ENCODE assay signal across 10 cellular contexts in genomic region chr11:3153291-3153861, GRCh38. TPM values are rescaled to one million over a fixed set of nuclear protein-coding genes. Genes with fewer than 3 reads are reported as not detected.
DNase-seq lines count a peak whose midpoint lies in the region; TF ChIP-seq lines count a peak whose summit lies in the region.
"Had no signal": no experiment of that assay in that cellular context is flagged by ENCODE, and none has a peak within 500 bp of the region (broad histone marks: within the 10 kb centered on the region; RNA-seq: fewer than 3 reads in every experiment).

No MANE protein-coding gene starts in this region.

- no peaks in the 10 kb centered on the region for H4K20me1 ChIP-seq in mammary epithelial cell (ENCODE audit: insufficient read depth, low read length)

- peaks cover 5% of the 10 kb centered on the region for H3K27me3 Mint-ChIP-seq in nephron progenitor cell (ENCODE audit: low read depth, poor library complexity)
- peaks cover 72% of the 10 kb centered on the region for H3K27me3 Mint-ChIP-seq in progenitor cell of endocrine pancreas

- in situ Hi-C loops in mammary epithelial cell (cut with MboI; ENCODE audit: low sequenced_read_pairs in 2 of 2) = no loop called here

- H3K9ac ChIP-seq in mammary epithelial cell (ENCODE audit: insufficient read depth, low read length) = no peak overlapping the region

- H3K36me3 ChIP-seq in breast epithelium (no peaks in the 10 kb centered on the region), mammary epithelial cell (ENCODE audit: insufficient read depth, low read length) (no peaks in the 10 kb centered on the region), vagina (no peaks in the 10 kb centered on the region)

- H3K27ac Mint-ChIP-seq in nephron progenitor cell = no peak overlapping the region
- no peak overlapping the region for H3K27ac Mint-ChIP-seq in progenitor cell of endocrine pancreas

- H3K9me3 Mint-ChIP-seq in nephron progenitor cell (no peaks in the 10 kb centered on the region), progenitor cell of endocrine pancreas (ENCODE audit: low read depth) (no peaks in the 10 kb centered on the region)

- peaks cover 4% of the 10 kb centered on the region for H3K36me3 Mint-ChIP-seq in nephron progenitor cell (ENCODE audit: low read depth)
- no peaks in the 10 kb centered on the region for H3K36me3 Mint-ChIP-seq in progenitor cell of endocrine pancreas (ENCODE audit: insufficient read depth)

- H3K27me3 ChIP-seq in breast epithelium (no peaks in the 10 kb centered on the region), mammary epithelial cell (ENCODE audit: insufficient read depth, low read length) (no peaks in the 10 kb centered on the region), vagina (no peaks in the 10 kb centered on the region)

- DNase-seq in breast epithelium (ENCODE audit: low spot score in 2 of 2) (no peak), mammary epithelial cell (no peak), fibroblast of the aortic adventitia (ENCODE audit: low read depth) (peak; percentile 89), nephron progenitor cell (no peak), vagina (ENCODE audit: extremely low spot score in 2 of 2) (no peak), NCI-H2171 treated with DMSO at 0.1 percent for 48 hours (lab: John Stamatoyannopoulos, UW) (no peak), COLO829 (ENCODE audit: low spot score) (no peak), progenitor cell of endocrine pancreas (ENCODE audit: low spot score, unreplicated experiment) (no peak)
- DNase-seq: NCI-H69 had no signal

- H3K4me3 ChIP-seq in breast epithelium (peak overlapping the region in 1 of 3 donors; percentile 50), mammary epithelial cell (replicated peaks in 1 of 3; ENCODE audit: insufficient read depth in 1 of 3, low read depth in 2 of 3, low read length in 3 of 3) (no peak overlapping the region), fibroblast of the aortic adventitia (ENCODE audit: low read depth, low read length) (no peak overlapping the region), vagina (no peak overlapping the region)

- no peak overlapping the region for H3K4me2 ChIP-seq in mammary epithelial cell (ENCODE audit: insufficient read depth, low read depth, low read length)

- peaks cover 79% of the 10 kb centered on the region for H3K4me1 Mint-ChIP-seq in nephron progenitor cell
- peaks cover 14% of the 10 kb centered on the region for H3K4me1 Mint-ChIP-seq in progenitor cell of endocrine pancreas (ENCODE audit: low read depth)

- H3K27ac ChIP-seq in breast epithelium (peak overlapping the region; percentile 58 to 93), mammary epithelial cell (ENCODE audit: insufficient read depth, low read depth, low read length) (no peak overlapping the region), vagina (peak overlapping the region; percentile 81)
- H3K27ac ChIP-seq: epithelial cell of prostate had no signal

- H3K4me1 ChIP-seq in breast epithelium (peaks cover 13 to 28% of the 10 kb centered on the region in 2 donors), mammary epithelial cell (ENCODE audit: insufficient read depth, low read length) (peaks cover 12% of the 10 kb centered on the region), vagina (peaks cover 92% of the 10 kb centered on the region)

- dilution Hi-C loops in mammary epithelial cell (cut with HindIII; ENCODE audit: low sequenced_read_pairs) = no loop called here

- peak overlapping the region; percentile 37 for H3K4me3 Mint-ChIP-seq in nephron progenitor cell
- H3K4me3 Mint-ChIP-seq in progenitor cell of endocrine pancreas (ENCODE audit: low read depth) = no peak overlapping the region

- 39% methylated on average over 14 of the region's 14 CpGs for WGBS in mammary epithelial cell (ENCODE audit: low coverage, missing lambda C conversion rate)

- no peak for TF ChIP-seq POLR2A in breast epithelium (IDR thresholded peaks at IDR 0.05)
- no peak for TF ChIP-seq POLR2A in vagina (IDR thresholded peaks at IDR 0.05)

- peaks cover 60% of the 10 kb centered on the region for H3K79me2 ChIP-seq in mammary epithelial cell (ENCODE audit: insufficient read depth, low read length)

- TF ChIP-seq CTCF in breast epithelium (IDR thresholded peaks at IDR 0.05) = no peak
- no peak for TF ChIP-seq CTCF in mammary epithelial cell (conservative IDR thresholded peaks at IDR 0.05 in 1 of 2, IDR thresholded peaks at IDR 0.05 in 1 of 2; ENCODE audit: extremely low read depth in 1 of 2, insufficient read depth in 1 of 2, low read depth in 1 of 2, low read length in 2 of 2)
- no peak for TF ChIP-seq CTCF in fibroblast of the aortic adventitia (IDR thresholded peaks at IDR 0.05; ENCODE audit: insufficient read depth, low read length)
- no peak for TF ChIP-seq CTCF in nephron progenitor cell (IDR thresholded peaks at IDR 0.05)
- TF ChIP-seq CTCF in vagina (IDR thresholded peaks at IDR 0.05) = no peak
- TF ChIP-seq CTCF in progenitor cell of endocrine pancreas (IDR thresholded peaks at IDR 0.05; ENCODE audit: unreplicated experiment) = no peak

- H3K9me3 ChIP-seq in breast epithelium (no peaks in the 10 kb centered on the region), mammary epithelial cell (replicated peaks; ENCODE audit: insufficient read depth, low read length) (no peaks in the 10 kb centered on the region), vagina (no peaks in the 10 kb centered on the region)

- H2AFZ ChIP-seq in mammary epithelial cell (ENCODE audit: low read depth, low read length) = no peak overlapping the region

- BruUV-seq in mammary epithelial cell (replicated peaks; lab: Mats Ljungman, UMichigan) = no TSS peak

- CTCF ChIA-PET in mammary epithelial cell (lab: Charles Lee; ENCODE audit: low non-redundant PET) = no interaction called here

- intact Hi-C loops in breast epithelium (cut with DNase I; ENCODE audit: low total_unique reads) = no loop called here
- intact Hi-C loops in mammary epithelial cell (cut with micrococcal nuclease) = no loop called here
- intact Hi-C loops in vagina (cut with DNase I) = no loop called here

RNA-seq across cellular contexts. Expression of gene OSBPL5, which starts 11.7 kb away (rescaled TPM):
- 10 to 100 TPM; 25.3 to 64.2 (median 27.8) TPM for total RNA-seq in breast epithelium
- 10 to 100 TPM; 24.8 to 35.7 TPM for total RNA-seq in mammary epithelial cell
- 16.2 TPM for polyA plus RNA-seq in mammary epithelial cell
- 11.9 TPM for polyA minus RNA-seq in mammary epithelial cell
- total RNA-seq in fibroblast of the aortic adventitia (ENCODE audit: low replicate concordance) = 17.3 and 24.8 TPM in 2 replicates
- total RNA-seq in vagina = 88.4 TPM
- total RNA-seq in progenitor cell of endocrine pancreas = 11.9 and 13.3 TPM in 2 replicates
